8 cellular contexts compared by ENCODE assay signal in the genomic region with DNA sequence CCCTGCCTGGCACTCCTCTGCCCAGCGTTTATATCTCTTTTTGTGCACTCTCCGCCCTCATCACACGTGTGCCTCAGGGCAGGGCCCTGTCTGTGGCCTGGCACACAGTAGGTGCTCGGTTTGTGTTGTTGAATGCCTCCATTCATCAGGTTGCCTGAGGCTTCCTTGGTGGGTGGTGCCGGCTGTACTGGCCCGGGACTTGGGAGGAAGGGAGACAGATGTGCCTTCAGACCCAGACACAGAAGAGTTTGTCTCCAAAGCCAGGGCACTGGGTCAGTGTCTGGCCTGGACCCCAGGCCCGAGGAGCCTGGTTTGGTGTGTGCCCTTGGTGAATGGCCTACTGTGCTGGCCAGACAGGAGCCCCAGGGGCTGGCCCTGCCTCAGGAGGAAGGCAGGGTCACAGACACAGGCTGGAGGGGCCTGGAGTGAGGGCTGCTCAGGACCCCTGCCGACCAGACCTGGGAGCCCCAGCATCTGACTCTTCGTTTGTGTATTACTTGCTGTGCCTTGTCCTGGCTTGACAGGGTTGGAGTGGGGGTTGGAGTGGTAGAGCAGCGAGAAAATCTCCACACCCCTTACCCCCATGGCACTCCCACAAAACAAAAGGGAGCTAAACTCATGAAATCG.
DNase-seq lines count a peak whose midpoint lies in the region; ATAC-seq and TF ChIP-seq lines count a peak whose summit lies in the region.

No MANE protein-coding gene starts in this region.

- peak; percentile 51 for DNase-seq in A673 (ENCODE audit: low spot score)
- no peak for DNase-seq in IMR-90
- DNase-seq in choroid plexus epithelial cell (ENCODE audit: low read depth) = no peak
- DNase-seq in NCI-H524 treated with DMSO at 0.1 percent for 48 hours (lab: John Stamatoyannopoulos, UW) = no peak
- DNase-seq in NCI-H1417 treated with DMSO at 0.1 percent for 48 hours (lab: John Stamatoyannopoulos, UW) = no peak
- no peak for DNase-seq in NCI-H526 treated with DMSO at 0.1 percent for 48 hours (lab: John Stamatoyannopoulos, UW)

- H2BK15ac ChIP-seq in IMR-90 (ENCODE audit: low read depth, low read length) = peak overlapping the region; percentile 50; the same call in 1 of the 3 replicates

- H3K4me1 ChIP-seq in A673 (ENCODE audit: insufficient read depth, low read length, poor library complexity, severe bottlenecking) = peaks cover 48% of the 10 kb centered on the region
- H3K4me1 ChIP-seq in IMR-90 (ENCODE audit: control insufficient read depth, insufficient read depth, low read length) = peaks cover 16% of the 10 kb centered on the region
- H3K4me1 ChIP-seq in mucosa of rectum (ENCODE audit: control insufficient read depth in 2 of 2, insufficient read depth in 2 of 2, low read length in 2 of 2) = peaks cover 18 to 28% of the 10 kb centered on the region in 2 donors

- CTCF ChIA-PET in A673 (lab: Charles Lee) = no interaction called here
- CTCF ChIA-PET in IMR-90 (lab: Yijun Ruan, JAX) = no interaction called here

- dilution Hi-C loops in IMR-90 (cut with HindIII; ENCODE audit: low sequenced_read_pairs, unreplicated experiment) = no loop called here

- TF ChIP-seq RAD21 in IMR-90 (IDR thresholded peaks at IDR 0.05; ENCODE audit: low read length) = no peak

- intact Hi-C loops in A673 (cut with micrococcal nuclease; ENCODE audit: unreplicated experiment) = loop anchor here (1.0 kb wide), 1 partner anchor 31 kb away; no protein-coding TSS in a partner anchor
- intact Hi-C loops in IMR-90 (cut with micrococcal nuclease) = no loop called here

- H3K9me3 ChIP-seq in A673 (ENCODE audit: low read depth, low read length, poor library complexity, severe bottlenecking) (no peaks in the 10 kb centered on the region), IMR-90 (ENCODE audit: control insufficient read depth, insufficient read depth, low read length) (no peaks in the 10 kb centered on the region), mucosa of rectum (ENCODE audit: control insufficient read depth in 2 of 2, low read length in 2 of 2) (no peaks in the 10 kb centered on the region)

- H4K91ac ChIP-seq in IMR-90 (ENCODE audit: insufficient read depth, low read depth, low read length) = peak overlapping the region; percentile 87

- ATAC-seq in IMR-90 (ENCODE audit: low read depth) = no peak
- ATAC-seq in GM18520 (IDR thresholded peaks at IDR 0.05; ENCODE audit: unreplicated experiment) = no peak

- peak overlapping the region; percentile 45 for H3K4me3 ChIP-seq in A673 (ENCODE audit: low read depth, low read length, poor library complexity, severe bottlenecking)
- peak overlapping the region; percentile 43; the same call in 1 of the 2 replicates for H3K4me3 ChIP-seq in IMR-90 (ENCODE audit: insufficient read depth, low read depth, low read length)
- H3K4me3 ChIP-seq in choroid plexus epithelial cell (ENCODE audit: low read depth, low read length) = peak overlapping the region; percentile 62
- H3K4me3 ChIP-seq in mucosa of rectum (ENCODE audit: low read length in 2 of 2) = peak overlapping the region; percentile 80 to 87

- peak overlapping the region; percentile 92 to 95 for H4K8ac ChIP-seq in IMR-90 (ENCODE audit: low read depth in 2 of 2, low read length in 2 of 2)

- no peak overlapping the region for H2BK20ac ChIP-seq in IMR-90 (ENCODE audit: low read depth, low read length)

- POLR2A ChIA-PET in A673 (lab: Charles Lee; ENCODE audit: low non-redundant PET) (interaction anchor here (0.5 kb wide), 1 partner anchor 155 kb away, joined by 4 read pairs; no protein-coding TSS in a partner anchor), IMR-90 (lab: Charles Lee; ENCODE audit: unreplicated experiment) (no interaction called here)

- H3K9ac ChIP-seq in IMR-90 (ENCODE audit: low read depth, low read length) = no peak overlapping the region; the same call in 1 of the 2 replicates
- H3K9ac ChIP-seq in mucosa of rectum (ENCODE audit: low read depth in 1 of 2, low read length in 2 of 2) = peak overlapping the region; percentile 77 to 91

- H3K4me2 ChIP-seq in IMR-90 (ENCODE audit: low read depth, low read length) = peak overlapping the region; percentile 76; the same call in 1 of the 2 replicates

- H2AFZ ChIP-seq in IMR-90 (replicated peaks; ENCODE audit: low read length, poor library complexity) = peak overlapping the region; percentile 85

- peaks cover 24% of the 10 kb centered on the region for H3K9me1 ChIP-seq in IMR-90 (ENCODE audit: insufficient read depth, low read length)

- peak overlapping the region; percentile 95 for H2AK9ac ChIP-seq in IMR-90 (replicated peaks; ENCODE audit: low read depth, low read length, poor library complexity)

- peaks cover 74% of the 10 kb centered on the region for H4K20me1 ChIP-seq in IMR-90 (ENCODE audit: insufficient read depth, low read length)

- peak overlapping the region; percentile 99 for H2AK5ac ChIP-seq in IMR-90 (ENCODE audit: low read depth, low read length)

- BruUV-seq in A673 (replicated peaks; lab: Mats Ljungman, UMichigan) (no TSS peak), IMR-90 (replicated peaks; lab: Mats Ljungman, UMichigan) (no TSS peak)

- peak overlapping the region; percentile 93 for H3K4ac ChIP-seq in IMR-90 (ENCODE audit: low read depth, low read length)

- peak overlapping the region; percentile 76 for H4K5ac ChIP-seq in IMR-90 (ENCODE audit: low read depth, low read length)

- H3K27ac ChIP-seq in A673 (ENCODE audit: low read depth, low read length, poor library complexity, severe bottlenecking) (peak overlapping the region; percentile 89), IMR-90 (ENCODE audit: insufficient read depth, low read length) (peak overlapping the region; percentile 74), mucosa of rectum (ENCODE audit: low read depth in 2 of 2, low read length in 2 of 2) (peak overlapping the region; percentile 82 to 91)

- H3K14ac ChIP-seq in IMR-90 (replicated peaks; ENCODE audit: low read depth, low read length) = peak overlapping the region; percentile 93

- no peak overlapping the region; the same call in 1 of the 2 replicates for H3K18ac ChIP-seq in IMR-90 (ENCODE audit: low read depth, low read length)

- H3K27me3 ChIP-seq in A673 (replicated peaks; ENCODE audit: insufficient read depth, low read depth, low read length, poor library complexity) (no peaks in the 10 kb centered on the region), IMR-90 (ENCODE audit: control insufficient read depth, insufficient read depth, low read length) (no peaks in the 10 kb centered on the region), mucosa of rectum (ENCODE audit: control insufficient read depth in 2 of 2, insufficient read depth in 2 of 2, low read length in 2 of 2) (no peaks in the 10 kb centered on the region)

- in situ Hi-C loops in IMR-90 (cut with MboI; ENCODE audit: low sequenced_read_pairs) = no loop called here

- peak overlapping the region; percentile 36 for H2BK5ac ChIP-seq in IMR-90 (ENCODE audit: low read depth, low read length, poor library complexity, severe bottlenecking)

- peaks cover 37 to 93% of the 10 kb centered on the region in 2 experiments for H3K79me1 ChIP-seq in IMR-90 (ENCODE audit: low read depth in 1 of 2, low read length in 2 of 2)

- H3K56ac ChIP-seq in IMR-90 (ENCODE audit: extremely low read depth, insufficient read depth, low read length) = no peak overlapping the region

- 76% methylated on average over 4 of the region's 11 CpGs; no CpG with 5 or more reads in 1 of the 2 experiments for WGBS in IMR-90 (ENCODE audit: extremely low coverage in 2 of 2, insufficient read length in 1 of 2), 2 experiments

- H2BK120ac ChIP-seq in IMR-90 (ENCODE audit: low read depth, low read length) = peak overlapping the region; percentile 52

- peak overlapping the region; percentile 80; the same call in 1 of the 2 replicates for H3K23ac ChIP-seq in IMR-90 (ENCODE audit: low read depth, low read length)

- TF ChIP-seq CTCF in A673 (conservative IDR thresholded peaks at IDR 0.05; ENCODE audit: low read depth, low read length) (no peak), IMR-90 (conservative IDR thresholded peaks at IDR 0.05; ENCODE audit: low read depth, low read length) (no peak), choroid plexus epithelial cell (conservative IDR thresholded peaks at IDR 0.05; ENCODE audit: low read depth, low read length) (no peak)

- no peaks in the 10 kb centered on the region for H3K36me3 ChIP-seq in A673 (ENCODE audit: insufficient read depth, low read length, poor library complexity, severe bottlenecking)
- no peaks in the 10 kb centered on the region; the same call in 1 of the 2 replicates for H3K36me3 ChIP-seq in IMR-90 (ENCODE audit: control insufficient read depth, insufficient read depth, low read length)
- no peaks in the 10 kb centered on the region for H3K36me3 ChIP-seq in mucosa of rectum (ENCODE audit: control insufficient read depth in 2 of 2, insufficient read depth in 2 of 2, low read length in 2 of 2)

- TF ChIP-seq POLR2A in IMR-90 (IDR thresholded peaks at IDR 0.05; ENCODE audit: low read depth, low read length) = no peak

TF ChIP-seq in IMR-90, 13 proteins besides CTCF, POLR2A, EP300 and RAD21 (continues in another document):
- TF ChIP-seq RFX5 (IDR thresholded peaks at IDR 0.05; ENCODE audit: low read depth, low read length) (no peak), MAFK (IDR thresholded peaks at IDR 0.05; ENCODE audit: low read depth, low read length) (no peak), NFE2L2 (IDR thresholded peaks at IDR 0.05; ENCODE audit: low read depth, low read length) (no peak), RCOR1 (IDR thresholded peaks at IDR 0.05; ENCODE audit: insufficient replicate concordance, low read length) (no peak), SMC3 (IDR thresholded peaks at IDR 0.05; ENCODE audit: low read depth, low read length) (no peak), CEBPB (IDR thresholded peaks at IDR 0.05; ENCODE audit: low read depth, low read length) (no peak)
- TF ChIP-seq, protein P1, sequence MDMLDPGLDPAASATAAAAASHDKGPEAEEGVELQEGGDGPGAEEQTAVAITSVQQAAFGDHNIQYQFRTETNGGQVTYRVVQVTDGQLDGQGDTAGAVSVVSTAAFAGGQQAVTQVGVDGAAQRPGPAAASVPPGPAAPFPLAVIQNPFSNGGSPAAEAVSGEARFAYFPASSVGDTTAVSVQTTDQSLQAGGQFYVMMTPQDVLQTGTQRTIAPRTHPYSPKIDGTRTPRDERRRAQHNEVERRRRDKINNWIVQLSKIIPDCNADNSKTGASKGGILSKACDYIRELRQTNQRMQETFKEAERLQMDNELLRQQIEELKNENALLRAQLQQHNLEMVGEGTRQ (IDR thresholded peaks at IDR 0.05; ENCODE audit: low read depth, low read length) = no peak
- TF ChIP-seq, protein P2, sequence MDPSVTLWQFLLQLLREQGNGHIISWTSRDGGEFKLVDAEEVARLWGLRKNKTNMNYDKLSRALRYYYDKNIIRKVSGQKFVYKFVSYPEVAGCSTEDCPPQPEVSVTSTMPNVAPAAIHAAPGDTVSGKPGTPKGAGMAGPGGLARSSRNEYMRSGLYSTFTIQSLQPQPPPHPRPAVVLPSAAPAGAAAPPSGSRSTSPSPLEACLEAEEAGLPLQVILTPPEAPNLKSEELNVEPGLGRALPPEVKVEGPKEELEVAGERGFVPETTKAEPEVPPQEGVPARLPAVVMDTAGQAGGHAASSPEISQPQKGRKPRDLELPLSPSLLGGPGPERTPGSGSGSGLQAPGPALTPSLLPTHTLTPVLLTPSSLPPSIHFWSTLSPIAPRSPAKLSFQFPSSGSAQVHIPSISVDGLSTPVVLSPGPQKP (IDR thresholded peaks at IDR 0.05; ENCODE audit: borderline replicate concordance, low read depth, low read length) = no peak
